ENCODE assay signal across 21 cellular contexts in genomic region chr18:42067527-42067926, GRCh38.
DNase-seq lines count a peak whose midpoint lies in the region; ATAC-seq and TF ChIP-seq lines count a peak whose summit lies in the region.
"Had no signal": no experiment of that assay in that cellular context is flagged by ENCODE, and none has a peak within 500 bp of the region (broad histone marks: within the 10 kb centered on the region; RNA-seq: fewer than 3 reads in every experiment).

No MANE protein-coding gene starts in this region.

- no peak overlapping the region for H4K5ac ChIP-seq in mesendoderm (ENCODE audit: low read length)

- no peak overlapping the region for H3K4me3 Mint-ChIP-seq in activated CD4-positive, alpha-beta memory T cell treated with anti-CD3 and anti-CD28 coated beads, Interleukin-2, amount 10 ng/mL, durations not matched to agents 7 days and 5 days
- H3K4me3 Mint-ChIP-seq in activated CD4-positive, alpha-beta memory T cell treated with anti-CD3 and anti-CD28 coated beads for 36 hours, result no peak overlapping the region
- H3K4me3 Mint-ChIP-seq in endothelial cell (ENCODE audit: unreplicated experiment) (peak overlapping the region; percentile 44), nephron (no peak overlapping the region)
- H3K4me3 Mint-ChIP-seq in stimulated activated effector memory CD8-positive, alpha-beta T cell treated with anti-CD3 and anti-CD28 coated beads, Interleukin-12 subunit alpha, Interleukin-12 subunit beta, amount 100 ng/mL, for 72 hours, result no peak overlapping the region
- H3K4me3 Mint-ChIP-seq: B cell; CD8-positive, alpha-beta T cell; GM23338; H9 had no signal

- H3K4me1 ChIP-seq in mesendoderm (ENCODE audit: control insufficient read depth, low read depth, low read length), result no peaks in the 10 kb centered on the region
- H3K4me1 ChIP-seq: Caco-2 had no signal

- peaks cover 15% of the 10 kb centered on the region for H3K4me1 Mint-ChIP-seq in activated CD4-positive, alpha-beta memory T cell treated with anti-CD3 and anti-CD28 coated beads, Interleukin-2, amount 10 ng/mL, durations not matched to agents 7 days and 5 days
- peaks cover 4% of the 10 kb centered on the region for H3K4me1 Mint-ChIP-seq in activated CD4-positive, alpha-beta memory T cell treated with anti-CD3 and anti-CD28 coated beads for 36 hours (ENCODE audit: low read depth)
- H3K4me1 Mint-ChIP-seq in endothelial cell (ENCODE audit: unreplicated experiment) (peaks cover 8% of the 10 kb centered on the region), nephron (no peaks in the 10 kb centered on the region)
- peaks cover 6% of the 10 kb centered on the region for H3K4me1 Mint-ChIP-seq in stimulated activated effector memory CD8-positive, alpha-beta T cell treated with anti-CD3 and anti-CD28 coated beads, Interleukin-12 subunit alpha, Interleukin-12 subunit beta, amount 100 ng/mL, for 72 hours
- H3K4me1 Mint-ChIP-seq: B cell had no signal

- H3K36me3 ChIP-seq in mesendoderm (ENCODE audit: control insufficient read depth, insufficient read depth, low read length), result peaks cover 2% of the 10 kb centered on the region

- no peak overlapping the region for H2BK120ac ChIP-seq in mesendoderm (ENCODE audit: low read depth, low read length)

- no CpG with 5 or more reads among the region's 4 CpGs for WGBS in mesendoderm (ENCODE audit: extremely low coverage, insufficient coverage, low lambda C conversion rate)

- H3K9me3 Mint-ChIP-seq in activated CD4-positive, alpha-beta memory T cell treated with anti-CD3 and anti-CD28 coated beads, Interleukin-2, amount 10 ng/mL, durations not matched to agents 7 days and 5 days, result no peaks in the 10 kb centered on the region
- H3K9me3 Mint-ChIP-seq in activated CD4-positive, alpha-beta memory T cell treated with anti-CD3 and anti-CD28 coated beads for 36 hours, result no peaks in the 10 kb centered on the region
- H3K9me3 Mint-ChIP-seq in endothelial cell (ENCODE audit: unreplicated experiment) (no peaks in the 10 kb centered on the region), nephron (no peaks in the 10 kb centered on the region)
- H3K9me3 Mint-ChIP-seq in stimulated activated effector memory CD8-positive, alpha-beta T cell treated with anti-CD3 and anti-CD28 coated beads, Interleukin-12 subunit alpha, Interleukin-12 subunit beta, amount 100 ng/mL, for 72 hours, result no peaks in the 10 kb centered on the region
- H3K9me3 Mint-ChIP-seq: CD4-positive, CD25-positive, alpha-beta regulatory T cell; CD8-positive, alpha-beta T cell; GM23338; H9 had no signal

- no peak overlapping the region for H3K9ac ChIP-seq in mesendoderm (ENCODE audit: low read length)
- H3K9ac ChIP-seq: BLaER1 had no signal

- CTCF ChIA-PET in activated CD4-positive, alpha-beta memory T cell treated with anti-CD3 and anti-CD28 coated beads, Interleukin-2, amount 10 ng/mL, durations not matched to agents 7 days and 5 days (lab: Charles Lee), result interaction anchor here (4.7 kb wide), 1 partner anchor 14 kb away, joined by 16 read pairs; no protein-coding TSS in a partner anchor
- CTCF ChIA-PET in activated CD4-positive, alpha-beta memory T cell treated with anti-CD3 and anti-CD28 coated beads for 36 hours (lab: Charles Lee), result interaction anchor here (1.6 kb wide), 1 partner anchor 14 kb away, joined by 5 read pairs; no protein-coding TSS in a partner anchor

- no peak overlapping the region for H3K56ac ChIP-seq in mesendoderm (ENCODE audit: low read length)

- H3K27me3 Mint-ChIP-seq in activated CD4-positive, alpha-beta memory T cell treated with anti-CD3 and anti-CD28 coated beads, Interleukin-2, amount 10 ng/mL, durations not matched to agents 7 days and 5 days, result no peaks in the 10 kb centered on the region
- H3K27me3 Mint-ChIP-seq in activated CD4-positive, alpha-beta memory T cell treated with anti-CD3 and anti-CD28 coated beads for 36 hours, result no peaks in the 10 kb centered on the region
- H3K27me3 Mint-ChIP-seq in endothelial cell (ENCODE audit: unreplicated experiment) (peaks cover 2% of the 10 kb centered on the region), nephron (ENCODE audit: low read depth) (no peaks in the 10 kb centered on the region)
- H3K27me3 Mint-ChIP-seq: B cell; CD4-positive, CD25-positive, alpha-beta regulatory T cell had no signal

- no peak overlapping the region for H4K8ac ChIP-seq in mesendoderm (ENCODE audit: low read depth, low read length)

- no peak overlapping the region for H2AK5ac ChIP-seq in mesendoderm (ENCODE audit: low read length)

- H3K4ac ChIP-seq in mesendoderm (ENCODE audit: low read depth, low read length), result no peak overlapping the region

- H3K36me3 Mint-ChIP-seq in activated CD4-positive, alpha-beta memory T cell treated with anti-CD3 and anti-CD28 coated beads, Interleukin-2, amount 10 ng/mL, durations not matched to agents 7 days and 5 days (ENCODE audit: low read depth), result peaks cover 61% of the 10 kb centered on the region
- peaks cover 55% of the 10 kb centered on the region for H3K36me3 Mint-ChIP-seq in activated CD4-positive, alpha-beta memory T cell treated with anti-CD3 and anti-CD28 coated beads for 36 hours
- H3K36me3 Mint-ChIP-seq in endothelial cell (ENCODE audit: low read depth, unreplicated experiment) (no peaks in the 10 kb centered on the region), nephron (ENCODE audit: low read depth) (peaks cover 69% of the 10 kb centered on the region)
- peaks cover 72% of the 10 kb centered on the region for H3K36me3 Mint-ChIP-seq in stimulated activated effector memory CD8-positive, alpha-beta T cell treated with anti-CD3 and anti-CD28 coated beads, Interleukin-12 subunit alpha, Interleukin-12 subunit beta, amount 100 ng/mL, for 72 hours

- no peak overlapping the region for H2BK15ac ChIP-seq in mesendoderm (replicated peaks; ENCODE audit: low read depth)

- no peaks in the 10 kb centered on the region for H3K79me1 ChIP-seq in mesendoderm (ENCODE audit: low read length)

- no peak overlapping the region for H3K18ac ChIP-seq in mesendoderm (ENCODE audit: low read length)

- no peaks in the 10 kb centered on the region for H3K27me3 ChIP-seq in mesendoderm (ENCODE audit: insufficient read depth, low read length, poor library complexity)
- H3K27me3 ChIP-seq: BLaER1 had no signal

- no peak overlapping the region for H2BK5ac ChIP-seq in mesendoderm (ENCODE audit: low read length)

- no peak for TF ChIP-seq CTCF in endothelial cell (IDR thresholded peaks at IDR 0.05; ENCODE audit: unreplicated experiment)
- no peak for TF ChIP-seq CTCF in nephron (IDR thresholded peaks at IDR 0.05; ENCODE audit: unreplicated experiment in 3 of 3)

- H3K4me2 ChIP-seq in mesendoderm (ENCODE audit: low read length), result no peak overlapping the region
- H3K4me2 ChIP-seq: BLaER1, GM23338 had no signal

- POLR2A ChIA-PET in activated CD4-positive, alpha-beta memory T cell treated with anti-CD3 and anti-CD28 coated beads, Interleukin-2, amount 10 ng/mL, durations not matched to agents 7 days and 5 days (lab: Charles Lee), result interaction anchor here (0.5 kb wide), 1 partner anchor 89 kb away, joined by 3 read pairs; no protein-coding TSS in a partner anchor
- POLR2A ChIA-PET in activated CD4-positive, alpha-beta memory T cell treated with anti-CD3 and anti-CD28 coated beads for 36 hours (lab: Charles Lee), result no interaction called here

- H3K79me2 ChIP-seq in mesendoderm (ENCODE audit: control insufficient read depth, insufficient read depth, low read length), result no peaks in the 10 kb centered on the region

- intact Hi-C loops in activated CD4-positive, alpha-beta memory T cell treated with anti-CD3 and anti-CD28 coated beads for 36 hours (cut with micrococcal nuclease), result no loop called here

- DNase-seq in activated CD4-positive, alpha-beta memory T cell treated with anti-CD3 and anti-CD28 coated beads, Interleukin-2, amount 10 ng/mL, durations not matched to agents 7 days and 5 days, result no peak
- DNase-seq in activated CD4-positive, alpha-beta memory T cell treated with anti-CD3 and anti-CD28 coated beads for 36 hours, result no peak
- DNase-seq in endothelial cell (ENCODE audit: low spot score) (no peak), amygdala (lab: John Stamatoyannopoulos, UW) (no peak), EL (no peak), mesendoderm (no peak)
- DNase-seq in stimulated activated effector memory CD8-positive, alpha-beta T cell treated with anti-CD3 and anti-CD28 coated beads, Interleukin-12 subunit alpha, Interleukin-12 subunit beta, amount 100 ng/mL, for 72 hours (ENCODE audit: low spot score in 2 of 2), result no peak
- DNase-seq: Caco-2; CD4-positive, CD25-positive, alpha-beta regulatory T cell; CD8-positive, alpha-beta T cell; DMS 273 treated with DMSO at 0.1 percent for 48 hours; DMS79; GF-D8; H9 had no signal

- H3K27ac Mint-ChIP-seq in activated CD4-positive, alpha-beta memory T cell treated with anti-CD3 and anti-CD28 coated beads, Interleukin-2, amount 10 ng/mL, durations not matched to agents 7 days and 5 days, result peak overlapping the region; percentile 4
- H3K27ac Mint-ChIP-seq in activated CD4-positive, alpha-beta memory T cell treated with anti-CD3 and anti-CD28 coated beads for 36 hours, result no peak overlapping the region
- H3K27ac Mint-ChIP-seq in endothelial cell (ENCODE audit: unreplicated experiment), result no peak overlapping the region
- peak overlapping the region; percentile 27 to 87 (median 49) for H3K27ac Mint-ChIP-seq in nephron
- H3K27ac Mint-ChIP-seq in stimulated activated effector memory CD8-positive, alpha-beta T cell treated with anti-CD3 and anti-CD28 coated beads, Interleukin-12 subunit alpha, Interleukin-12 subunit beta, amount 100 ng/mL, for 72 hours, result peak overlapping the region; percentile 2
- H3K27ac Mint-ChIP-seq: B cell; CD4-positive, CD25-positive, alpha-beta regulatory T cell; CD8-positive, alpha-beta T cell; GM23338; H9 had no signal

- H3K4me3 ChIP-seq in mesendoderm (ENCODE audit: low read length), result no peak overlapping the region
- H3K4me3 ChIP-seq: BLaER1, GM23338 had no signal

- ATAC-seq in stimulated activated effector memory CD8-positive, alpha-beta T cell treated with anti-CD3 and anti-CD28 coated beads, Interleukin-12 subunit alpha, Interleukin-12 subunit beta, amount 100 ng/mL, for 72 hours, result peak; percentile 58
- ATAC-seq: CD8-positive, alpha-beta T cell; GM23338; HCT116 had no signal

- no peak overlapping the region for H3K23ac ChIP-seq in mesendoderm (ENCODE audit: low read length)

- H3K27ac ChIP-seq in mesendoderm (ENCODE audit: low read depth, low read length), result no peak overlapping the region
- H3K27ac ChIP-seq: 22Rv1, BLaER1, C4-2B had no signal

Comparison
In these comparisons a context has a peak if more than half of its experiments do, and no peak if none do; other contexts are left out.
1. H3K27ac Mint-ChIP-seq: peak in activated CD4-positive, alpha-beta memory T cell treated with anti-CD3 and anti-CD28 coated beads, Interleukin-2, amount 10 ng/mL, durations not matched to agents 7 days and 5 days (single experiment), nephron (3 of 3) and stimulated activated effector memory CD8-positive, alpha-beta T cell treated with anti-CD3 and anti-CD28 coated beads, Interleukin-12 subunit alpha, Interleukin-12 subunit beta, amount 100 ng/mL, for 72 hours (single experiment); none in activated CD4-positive, alpha-beta memory T cell treated with anti-CD3 and anti-CD28 coated beads for 36 hours (single experiment) and endothelial cell (single experiment).